Comparison of ENCODE assay signal across 22 cellular contexts in the genomic region with DNA sequence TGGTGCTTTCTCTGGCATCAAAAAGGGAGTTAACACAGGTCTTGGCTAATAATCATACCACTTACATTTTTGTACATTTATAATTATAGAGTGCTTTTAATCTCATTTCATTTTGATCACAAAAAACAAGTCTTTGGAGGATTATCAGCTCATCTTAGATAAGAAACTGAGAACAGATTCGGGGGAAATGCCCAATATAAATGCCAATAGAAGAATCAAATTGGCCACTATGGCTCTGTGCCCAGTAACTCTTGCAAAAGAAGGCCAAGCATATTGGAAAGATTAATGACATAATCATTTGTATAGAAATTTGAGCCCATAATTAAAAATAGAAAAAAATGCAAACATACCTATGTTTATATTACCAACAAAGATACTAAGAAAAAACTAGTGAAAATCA. TPM values are rescaled to one million over a fixed set of nuclear protein-coding genes. Genes with fewer than 3 reads are reported as not detected.
A peak's percentile ranks its signal among the peaks of the same experiment; 100 is the strongest.
DNase-seq lines count a peak whose midpoint lies in the region; ATAC-seq and TF ChIP-seq lines count a peak whose summit lies in the region.
"Had no signal": no experiment of that assay in that cellular context is flagged by ENCODE, and none has a peak within 500 bp of the region (broad histone marks: within the 10 kb centered on the region; RNA-seq: fewer than 3 reads in every experiment).

No MANE protein-coding gene starts in this region.

- peaks cover 9% of the 10 kb centered on the region for H3F3A ChIP-seq in SK-N-SH (replicated peaks; ENCODE audit: insufficient read depth)

- H3K4me1 ChIP-seq in mammary epithelial cell (ENCODE audit: insufficient read depth, low read length) (no peaks in the 10 kb centered on the region), SK-N-SH (ENCODE audit: control insufficient read depth in 1 of 2, insufficient read depth in 2 of 2, low read depth in 1 of 2, low read length in 1 of 2) (peaks cover 6 to 8% of the 10 kb centered on the region in 2 experiments; a peak in 3 of 4 replicates)
- H3K4me1 ChIP-seq: HAP-1 had no signal

- TF ChIP-seq EP300 in SK-N-SH (IDR thresholded peaks at IDR 0.05; ENCODE audit: borderline replicate concordance in 1 of 2, low read depth in 1 of 2, low read length in 1 of 2): no peak

- WGBS in mammary epithelial cell (ENCODE audit: low coverage, missing lambda C conversion rate): 5% methylated on average over 1 of the region's 1 CpG
- 3% methylated on average over 1 of the region's 1 CpG for WGBS in SK-N-SH (ENCODE audit: low lambda C conversion rate)

- H3K27ac Mint-ChIP-seq in MCF 10A (ENCODE audit: low read depth, unreplicated experiment): no peak overlapping the region
- no peak overlapping the region for H3K27ac Mint-ChIP-seq in naive thymus-derived CD8-positive, alpha-beta T cell
- H3K27ac Mint-ChIP-seq: B cell; CD8-positive, alpha-beta T cell; T-cell had no signal

- CTCF ChIA-PET in MCF 10A (lab: Yijun Ruan, JAX) (no interaction called here), mammary epithelial cell (lab: Charles Lee; ENCODE audit: low non-redundant PET) (no interaction called here), SK-N-SH (lab: Yijun Ruan, JAX) (no interaction called here)

- no peaks in the 10 kb centered on the region for H3K79me2 ChIP-seq in mammary epithelial cell (ENCODE audit: insufficient read depth, low read length)
- no peaks in the 10 kb centered on the region for H3K79me2 ChIP-seq in SK-N-SH (ENCODE audit: insufficient read depth)

- no TSS peak for BruUV-seq in MCF 10A (replicated peaks; lab: Mats Ljungman, UMichigan)
- BruUV-seq in mammary epithelial cell (replicated peaks; lab: Mats Ljungman, UMichigan): no TSS peak

- H3K4me2 ChIP-seq in mammary epithelial cell (ENCODE audit: insufficient read depth, low read depth, low read length): no peak overlapping the region
- no peak overlapping the region for H3K4me2 ChIP-seq in SK-N-SH

- peak; percentile 32 for DNase-seq in MCF 10A (ENCODE audit: unreplicated experiment)
- no peak for DNase-seq in mammary epithelial cell
- no peak for DNase-seq in SK-N-SH
- peak; percentile 87 for DNase-seq in fibroblast of peridontal ligament (ENCODE audit: extremely low read depth)
- no peak for DNase-seq in T-helper 2 cell
- DNase-seq in stimulated activated CD4-positive, alpha-beta T cell treated with anti-CD3 and anti-CD28 coated beads, Interleukin-4, amount 100 ng/mL, for 24 hours: no peak
- no peak for DNase-seq in naive thymus-derived CD8-positive, alpha-beta T cell
- DNase-seq: Caco-2; CD8-positive, alpha-beta T cell; GOT3; NCI-H1092 treated with DMSO at 0.1 percent for 48 hours; NCI-H146; NCI-H1930; NCI-H2107; NCI-H510A; SJCRH30; T-cell had no signal

- H3K9me3 ChIP-seq in mammary epithelial cell (replicated peaks; ENCODE audit: insufficient read depth, low read length) (no peaks in the 10 kb centered on the region), SK-N-SH (no peaks in the 10 kb centered on the region)
- H3K9me3 ChIP-seq: Caco-2, HAP-1, SJCRH30 had no signal

- in situ Hi-C loops in mammary epithelial cell (cut with MboI; ENCODE audit: low sequenced_read_pairs in 2 of 2): no loop called here

- no peaks in the 10 kb centered on the region for H3K9me2 ChIP-seq in SK-N-SH

- H3K27me3 ChIP-seq in mammary epithelial cell (ENCODE audit: insufficient read depth, low read length) (no peaks in the 10 kb centered on the region), SK-N-SH (ENCODE audit: insufficient read depth) (no peaks in the 10 kb centered on the region)
- H3K27me3 ChIP-seq: SJCRH30 had no signal

- dilution Hi-C loops in mammary epithelial cell (cut with HindIII; ENCODE audit: low sequenced_read_pairs): no loop called here

- no peaks in the 10 kb centered on the region for H3K27me3 Mint-ChIP-seq in MCF 10A (ENCODE audit: insufficient read depth, unreplicated experiment)
- H3K27me3 Mint-ChIP-seq in naive thymus-derived CD8-positive, alpha-beta T cell: peaks cover 0 to 7% (median 2%) of the 10 kb centered on the region in 5 donors

- H3K4me3 ChIP-seq in mammary epithelial cell (replicated peaks in 1 of 3; ENCODE audit: insufficient read depth in 1 of 3, low read depth in 2 of 3, low read length in 3 of 3) (no peak overlapping the region), SK-N-SH (ENCODE audit: low read depth in 2 of 2, low read length in 1 of 2) (no peak overlapping the region)
- H3K4me3 ChIP-seq: HAP-1, SJCRH30 had no signal

- POLR2A ChIA-PET in MCF 10A (lab: Yijun Ruan, JAX): interaction anchor here (0.6 kb wide), 1 partner anchor 15 kb away, joined by 3 read pairs; no protein-coding TSS in a partner anchor
- POLR2A ChIA-PET in SK-N-SH (lab: Yijun Ruan, JAX): no interaction called here
- POLR2A ChIA-PET in naive thymus-derived CD8-positive, alpha-beta T cell (lab: Charles Lee): no interaction called here

- no peak overlapping the region for H3K27ac ChIP-seq in mammary epithelial cell (ENCODE audit: insufficient read depth, low read depth, low read length)
- no peak overlapping the region for H3K27ac ChIP-seq in SK-N-SH (ENCODE audit: low read depth in 2 of 2, low read length in 1 of 2)
- H3K27ac ChIP-seq: C4-2B, HL-60, SJCRH30 had no signal

- H4K20me1 ChIP-seq in mammary epithelial cell (ENCODE audit: insufficient read depth, low read length) (no peaks in the 10 kb centered on the region), SK-N-SH (ENCODE audit: insufficient read depth) (no peaks in the 10 kb centered on the region)

- no peaks in the 10 kb centered on the region for H3K4me1 Mint-ChIP-seq in MCF 10A (ENCODE audit: insufficient read depth, unreplicated experiment)
- no peaks in the 10 kb centered on the region for H3K4me1 Mint-ChIP-seq in naive thymus-derived CD8-positive, alpha-beta T cell
- H3K4me1 Mint-ChIP-seq: T-cell had no signal

- H2AFZ ChIP-seq in mammary epithelial cell (ENCODE audit: low read depth, low read length): no peak overlapping the region
- no peak overlapping the region for H2AFZ ChIP-seq in SK-N-SH (ENCODE audit: low read depth)

- TF ChIP-seq RAD21 in SK-N-SH (IDR thresholded peaks at IDR 0.05; ENCODE audit: low read length): no peak

- no peak for TF ChIP-seq CTCF in MCF 10A (IDR thresholded peaks at IDR 0.05; ENCODE audit: unreplicated experiment)
- no peak for TF ChIP-seq CTCF in mammary epithelial cell (conservative IDR thresholded peaks at IDR 0.05 in 1 of 2, IDR thresholded peaks at IDR 0.05 in 1 of 2; ENCODE audit: extremely low read depth in 1 of 2, insufficient read depth in 1 of 2, low read depth in 1 of 2, low read length in 2 of 2)
- TF ChIP-seq CTCF in SK-N-SH (IDR thresholded peaks at IDR 0.05): no peak

- H3K36me3 ChIP-seq in mammary epithelial cell (ENCODE audit: insufficient read depth, low read length) (no peaks in the 10 kb centered on the region), SK-N-SH (replicated peaks in 1 of 2; ENCODE audit: control insufficient read depth in 1 of 2, insufficient read depth in 2 of 2, low read length in 1 of 2) (no peaks in the 10 kb centered on the region)
- H3K36me3 ChIP-seq: HAP-1, SJCRH30 had no signal

- H3K36me3 Mint-ChIP-seq in MCF 10A (ENCODE audit: insufficient read depth, unreplicated experiment): no peaks in the 10 kb centered on the region
- peaks cover 0 to 3% (median 3%) of the 10 kb centered on the region in 3 donors for H3K36me3 Mint-ChIP-seq in naive thymus-derived CD8-positive, alpha-beta T cell
- H3K36me3 Mint-ChIP-seq: CD8-positive, alpha-beta T cell had no signal

- ATAC-seq in naive thymus-derived CD8-positive, alpha-beta T cell: no peak
- ATAC-seq: CD8-positive, alpha-beta T cell; Right ventricle myocardium inferior; T-cell had no signal

- intact Hi-C loops in MCF 10A (cut with micrococcal nuclease): no loop called here
- intact Hi-C loops in mammary epithelial cell (cut with micrococcal nuclease): no loop called here

- H3K9ac ChIP-seq in mammary epithelial cell (ENCODE audit: insufficient read depth, low read length) (no peak overlapping the region), SK-N-SH (no peak overlapping the region)

- peaks cover 10% of the 10 kb centered on the region for H3K9me3 Mint-ChIP-seq in MCF 10A (ENCODE audit: unreplicated experiment)
- peaks cover 0 to 14% (median 0%) of the 10 kb centered on the region in 9 donors for H3K9me3 Mint-ChIP-seq in naive thymus-derived CD8-positive, alpha-beta T cell

- H3K4me3 Mint-ChIP-seq in MCF 10A (ENCODE audit: unreplicated experiment): no peak overlapping the region
- no peak overlapping the region for H3K4me3 Mint-ChIP-seq in naive thymus-derived CD8-positive, alpha-beta T cell
- H3K4me3 Mint-ChIP-seq: B cell; CD8-positive, alpha-beta T cell; T-cell had no signal

TF ChIP-seq in SK-N-SH, 30 proteins besides CTCF, POLR2A, EP300 and RAD21 (continues in another document):
- TF ChIP-seq ELF1 (IDR thresholded peaks at IDR 0.05): no peak
- TF ChIP-seq, protein P1, sequence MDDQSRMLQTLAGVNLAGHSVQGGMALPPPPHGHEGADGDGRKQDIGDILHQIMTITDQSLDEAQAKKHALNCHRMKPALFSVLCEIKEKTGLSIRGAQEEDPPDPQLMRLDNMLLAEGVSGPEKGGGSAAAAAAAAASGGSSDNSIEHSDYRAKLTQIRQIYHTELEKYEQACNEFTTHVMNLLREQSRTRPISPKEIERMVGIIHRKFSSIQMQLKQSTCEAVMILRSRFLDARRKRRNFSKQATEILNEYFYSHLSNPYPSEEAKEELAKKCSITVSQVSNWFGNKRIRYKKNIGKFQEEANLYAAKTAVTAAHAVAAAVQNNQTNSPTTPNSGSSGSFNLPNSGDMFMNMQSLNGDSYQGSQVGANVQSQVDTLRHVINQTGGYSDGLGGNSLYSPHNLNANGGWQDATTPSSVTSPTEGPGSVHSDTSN (IDR thresholded peaks at IDR 0.05): 0 out of 2 replicates have a peak, but pooled peaks have one; percentile 24
- TF ChIP-seq MXI1 (IDR thresholded peaks at IDR 0.05; ENCODE audit: low read depth, low read length): no peak
- no peak for TF ChIP-seq TEAD4 (IDR thresholded peaks at IDR 0.05; ENCODE audit: borderline replicate concordance, insufficient read depth)
- no peak for TF ChIP-seq JUND (IDR thresholded peaks at IDR 0.05)
- TF ChIP-seq MAX (IDR thresholded peaks at IDR 0.05; ENCODE audit: low read depth): no peak
- TF ChIP-seq NFIC (IDR thresholded peaks at IDR 0.05; ENCODE audit: borderline replicate concordance): peak; percentile 14; the same call in 1 of the 2 replicates

RNA-seq across cellular contexts. Expression of gene IPCEF1, which starts 42.5 kb away (rescaled TPM):
- total RNA-seq in MCF 10A (2022) (not detected in 2 replicates), mammary epithelial cell (under 1 TPM in 1 of 2 donors, not detected in 1; under 0.01 TPM)
- polyA plus RNA-seq in mammary epithelial cell (not detected), SK-N-SH (2012; rRNA removed) (not detected in 2 replicates)
- not detected for polyA minus RNA-seq in mammary epithelial cell
- 0.01 and 0.06 TPM in 2 replicates for polyA plus RNA-seq in SK-N-SH (2012; cell fraction: cytosol; rRNA removed)
- 0.01 TPM in 2 replicates for polyA plus RNA-seq in SK-N-SH (2012; cell fraction: nucleus; rRNA removed)
- total RNA-seq in naive thymus-derived CD8-positive, alpha-beta T cell: 100 to 1,000 TPM in 1 of 2 experiments, 10 to 100 TPM in 1; 98.8 to 102 TPM
- polyA plus RNA-seq in naive thymus-derived CD8-positive, alpha-beta T cell: 10 to 100 TPM; 80.9 to 91.7 (median 83.4) TPM

Comparison
In these comparisons a context has a peak if more than half of its experiments do, and no peak if none do; other contexts are left out.
1. DNase-seq: peak in MCF 10A (single experiment) and fibroblast of peridontal ligament (single experiment); none in mammary epithelial cell (single experiment), SK-N-SH (single experiment), T-helper 2 cell (0 of 5), stimulated activated CD4-positive, alpha-beta T cell treated with anti-CD3 and anti-CD28 coated beads, Interleukin-4, amount 100 ng/mL, for 24 hours (single experiment) and naive thymus-derived CD8-positive, alpha-beta T cell (0 of 10).
2. RNA of gene IPCEF1, which starts 42.5 kb away (total RNA-seq): 98.8 to 102 TPM in naive thymus-derived CD8-positive, alpha-beta T cell; not detected in MCF 10A and under 0.01 TPM in mammary epithelial cell; every median in the first group is over 10 times any median in the second.